12 cellular contexts compared by ENCODE assay signal in genomic region chr14:29925736-29926135, GRCh38. TPM values are rescaled to one million over a fixed set of nuclear protein-coding genes. Genes with fewer than 3 reads are reported as not detected.
DNase-seq lines count a peak whose midpoint lies in the region; ATAC-seq and TF ChIP-seq lines count a peak whose summit lies in the region.
"Had no signal": no experiment of that assay in that cellular context is flagged by ENCODE, and none has a peak within 500 bp of the region (broad histone marks: within the 10 kb centered on the region; RNA-seq: fewer than 3 reads in every experiment).

No MANE protein-coding gene starts in this region.

- TF ChIP-seq POLR2A in prostate gland (IDR thresholded peaks at IDR 0.05) = no peak

- peaks cover 10 to 27% (median 14%) of the 10 kb centered on the region in 5 donors for H3K9me3 Mint-ChIP-seq in CD8-positive, alpha-beta memory T cell

- H3K4me3 Mint-ChIP-seq in CD8-positive, alpha-beta memory T cell = no peak overlapping the region

- peaks cover 28% of the 10 kb centered on the region for H3K79me2 ChIP-seq in fibroblast of lung (ENCODE audit: control insufficient read depth, insufficient read depth, low read length)

- ATAC-seq in Panc1 (no peak), HG02938 (IDR thresholded peaks at IDR 0.05; ENCODE audit: unreplicated experiment) (no peak), HG03378 (IDR thresholded peaks at IDR 0.05; ENCODE audit: unreplicated experiment) (no peak)

- BruUV-seq in Panc1 (replicated peaks; lab: Mats Ljungman, UMichigan) = no TSS peak

- H3K36me3 ChIP-seq in Panc1 (ENCODE audit: control insufficient read depth, insufficient read depth, low read length) (no peaks in the 10 kb centered on the region), fibroblast of lung (ENCODE audit: control insufficient read depth, insufficient read depth, low read length) (no peaks in the 10 kb centered on the region), prostate gland (no peaks in the 10 kb centered on the region)
- no peaks in the 10 kb centered on the region for H3K36me3 ChIP-seq in CD8-positive, alpha-beta memory T cell (ENCODE audit: insufficient read depth, low read length)

- H3K4me2 ChIP-seq in fibroblast of lung (ENCODE audit: extremely low read depth, insufficient read depth, low read length) = peak overlapping the region; percentile 82

- in situ Hi-C loops in Panc1 (cut with HindIII; ENCODE audit: low pct_unique_long_range_greater_than_20kb, low sequenced_read_pairs) = no loop called here

- H4K20me1 ChIP-seq in fibroblast of lung (ENCODE audit: control insufficient read depth, extremely low read depth, insufficient read depth, low read length) = no peaks in the 10 kb centered on the region

- no peak overlapping the region for H2AFZ ChIP-seq in fibroblast of lung (ENCODE audit: low read length)

- H3K9me3 ChIP-seq in Panc1 (ENCODE audit: control insufficient read depth, insufficient read depth, low read depth, low read length) = no peaks in the 10 kb centered on the region
- H3K9me3 ChIP-seq in fibroblast of lung (ENCODE audit: control insufficient read depth, insufficient read depth, low read depth, low read length) = no peaks in the 10 kb centered on the region
- no peaks in the 10 kb centered on the region for H3K9me3 ChIP-seq in prostate gland
- no peaks in the 10 kb centered on the region for H3K9me3 ChIP-seq in CD8-positive, alpha-beta memory T cell (ENCODE audit: low read length)
- H3K9me3 ChIP-seq: testis had no signal

- no peaks in the 10 kb centered on the region for H3K36me3 Mint-ChIP-seq in CD8-positive, alpha-beta memory T cell
- H3K36me3 Mint-ChIP-seq: activated naive CD8-positive, alpha-beta T cell had no signal

- H3K27me3 Mint-ChIP-seq in CD8-positive, alpha-beta memory T cell = peaks cover 31 to 34% of the 10 kb centered on the region in 2 donors

- H3K4me1 ChIP-seq in Panc1 (ENCODE audit: control insufficient read depth, insufficient read depth, low read length) (peaks cover 19% of the 10 kb centered on the region; the same call in 1 of the 2 replicates), fibroblast of lung (ENCODE audit: control insufficient read depth, extremely low read depth, insufficient read depth, low read length) (peaks cover 7% of the 10 kb centered on the region), prostate gland (replicated peaks) (no peaks in the 10 kb centered on the region)
- H3K4me1 ChIP-seq in CD8-positive, alpha-beta memory T cell (ENCODE audit: insufficient read depth, low read length) = no peaks in the 10 kb centered on the region

- H3K4me3 ChIP-seq in Panc1 (ENCODE audit: low read depth in 2 of 2, low read length in 2 of 2) (peak overlapping the region; percentile 7 to 87; a peak in 3 of 4 replicates), fibroblast of lung (replicated peaks in 1 of 4; ENCODE audit: control extremely low read depth in 1 of 4, insufficient read depth in 1 of 4, low read depth in 3 of 4, low read length in 4 of 4) (peak overlapping the region; percentile 84 to 97 (median 88)), prostate gland (peak overlapping the region; percentile 69 to 79)
- H3K4me3 ChIP-seq in CD8-positive, alpha-beta memory T cell (ENCODE audit: low read length) = no peak overlapping the region

- WGBS in prostate gland = 30% methylated on average over 3 of the region's 3 CpGs

- peak; percentile 19 for DNase-seq in GM03348 (ENCODE audit: low spot score)
- DNase-seq in Panc1 (ENCODE audit: low read depth, low spot score) = no peak
- peak; percentile 21 to 61 for DNase-seq in fibroblast of lung (ENCODE audit: low read depth in 2 of 2)
- no peak for DNase-seq in prostate gland (ENCODE audit: low spot score)
- no peak for DNase-seq in NCI-H1930 (lab: John Stamatoyannopoulos, UW)
- no peak for DNase-seq in CD8-positive, alpha-beta memory T cell
- DNase-seq: NCI-H1417 treated with DMSO at 0.1 percent for 48 hours, testis had no signal

- TF ChIP-seq CTCF in Panc1 (IDR thresholded peaks at IDR 0.05) (no peak), fibroblast of lung (conservative IDR thresholded peaks at IDR 0.05 in 1 of 2, IDR thresholded peaks at IDR 0.05 in 1 of 2; ENCODE audit: low read depth in 1 of 2, low read length in 2 of 2) (no peak), prostate gland (IDR thresholded peaks at IDR 0.05) (no peak)

- 0 out of 2 replicates have a peak overlapping the region, but pooled peaks have one; percentile 17 for H3K27ac ChIP-seq in Panc1 (ENCODE audit: low read length)
- H3K27ac ChIP-seq in fibroblast of lung (ENCODE audit: insufficient read depth, low read length) = no peak overlapping the region
- peak overlapping the region; percentile 80 to 81 for H3K27ac ChIP-seq in prostate gland
- H3K27ac ChIP-seq in CD8-positive, alpha-beta memory T cell (ENCODE audit: low read depth, low read length) = no peak overlapping the region

- H3K27me3 ChIP-seq in Panc1 (ENCODE audit: control insufficient read depth, insufficient read depth, low read length) (no peaks in the 10 kb centered on the region), fibroblast of lung (ENCODE audit: control insufficient read depth, insufficient read depth, low read length) (no peaks in the 10 kb centered on the region), prostate gland (replicated peaks; ENCODE audit: insufficient read depth) (no peaks in the 10 kb centered on the region)
- peaks cover 6% of the 10 kb centered on the region for H3K27me3 ChIP-seq in CD8-positive, alpha-beta memory T cell (ENCODE audit: insufficient read depth, low read length, poor library complexity, severe bottlenecking)
- H3K27me3 ChIP-seq: testis had no signal

- POLR2A ChIA-PET in Panc1 (lab: Charles Lee) = no interaction called here
- POLR2A ChIA-PET in CD8-positive, alpha-beta memory T cell (lab: Charles Lee) = no interaction called here

- no peak overlapping the region for H3K27ac Mint-ChIP-seq in CD8-positive, alpha-beta memory T cell
- H3K27ac Mint-ChIP-seq: activated naive CD8-positive, alpha-beta T cell had no signal

- intact Hi-C loops in Panc1 (cut with micrococcal nuclease; ENCODE audit: unreplicated experiment) (no loop called here), prostate gland (cut with DNase I) (loop anchor here (5.0 to 10.0 kb wide), 2 partner anchors 183 to 371 kb away; no protein-coding TSS in a partner anchor)

- no peak overlapping the region for H3K9ac ChIP-seq in fibroblast of lung (ENCODE audit: insufficient read depth, low read length)

- peaks cover 5 to 8% (median 8%) of the 10 kb centered on the region in 3 donors for H3K4me1 Mint-ChIP-seq in CD8-positive, alpha-beta memory T cell

- CTCF ChIA-PET in Panc1 (lab: Charles Lee) = no interaction called here
- CTCF ChIA-PET in CD8-positive, alpha-beta memory T cell (lab: Charles Lee) = no interaction called here

RNA-seq across cellular contexts. Expression of gene PRKD1, which starts 1.9 kb away (rescaled TPM):
- total RNA-seq in Panc1 (2021; ENCODE audit: unreplicated experiment) (8.2 TPM), fibroblast of lung (15.9 and 20.1 TPM in 2 replicates), prostate gland (10 to 100 TPM; 45.0 to 82.0 TPM)
- 7.1 TPM for polyA plus RNA-seq in Panc1 (2012; ENCODE audit: insufficient read length)
- polyA plus RNA-seq in fibroblast of lung = 22.2 and 26.2 TPM in 2 replicates
- polyA plus RNA-seq in fibroblast of lung (2012) = 16.3 and 17.6 TPM in 2 replicates
- polyA minus RNA-seq in fibroblast of lung (ENCODE audit: low replicate concordance) = 7.2 and 8.9 TPM in 2 replicates
- total RNA-seq in CD8-positive, alpha-beta memory T cell = not detected
- not detected for polyA plus RNA-seq in CD8-positive, alpha-beta memory T cell
- total RNA-seq: T-helper 1 cell treated with Interleukin-12 subunit alpha and Interleukin-12 subunit beta and Interleukin-4 antibody, amounts not matched to agents 30 ng/mL and 1 ng/mL, for 36 hours had no signal

Comparison
In these comparisons a context has a peak if more than half of its experiments do, and no peak if none do; other contexts are left out.
1. DNase-seq: peak in GM03348 (single experiment) and fibroblast of lung (2 of 2); none in Panc1 (single experiment), prostate gland (single experiment), NCI-H1930 (0 of 2) and CD8-positive, alpha-beta memory T cell (0 of 5).
2. H3K27ac ChIP-seq: peak in Panc1 (single experiment) and prostate gland (2 of 2); none in fibroblast of lung (single experiment) and CD8-positive, alpha-beta memory T cell (single experiment).